In genomic region chr9:131494296-131494870, GRCh38 we compare ENCODE assay signal across 27 cellular contexts. TPM values are rescaled to one million over a fixed set of nuclear protein-coding genes. Genes with fewer than 3 reads are reported as not detected.
"Had no signal": no experiment of that assay in that cellular context is flagged by ENCODE, and none has a peak within 500 bp of the region (broad histone marks: within the 10 kb centered on the region; RNA-seq: fewer than 3 reads in every experiment).

No MANE protein-coding gene starts in this region.

- H3K27ac ChIP-seq: Peyer's patch, SJSA1 had no signal

- H3K27ac Mint-ChIP-seq: activated CD8-positive, alpha-beta T cell treated with anti-CD3 and anti-CD28 coated beads, Interleukin-2, amount 10 ng/mL, durations not matched to agents 7 days and 5 days; activated naive CD4-positive, alpha-beta T cell treated with anti-CD3 and anti-CD28 coated beads for 36 hours; activated naive CD8-positive, alpha-beta T cell; T-helper 1 cell treated with Interleukin-12 subunit alpha and Interleukin-12 subunit beta and Interleukin-4 antibody, amounts not matched to agents 30 μg/mL and 1 μg/mL, for 36 hours; WTC11 had no signal

- H3K4me1 ChIP-seq: SJSA1 had no signal

- H3K27me3 ChIP-seq: Peyer's patch, SJSA1 had no signal

- DNase-seq: activated CD4-positive, alpha-beta T cell treated with anti-CD3 and anti-CD28 coated beads for 48 hours; activated CD4-positive, alpha-beta T cell treated with anti-CD3 and anti-CD28 coated beads, Interleukin-2, amount 50 U/mL, for 4 hours; activated CD4-positive, CD25-positive, alpha-beta regulatory T cell treated with anti-CD3 and anti-CD28 coated beads, Interleukin-2, amount 50 U/mL, for 72 hours; activated CD8-positive, alpha-beta T cell treated with anti-CD3 and anti-CD28 coated beads, Interleukin-2, amount 10 ng/mL, durations not matched to agents 7 days and 5 days; activated gamma-delta T cell; activated naive CD4-positive, alpha-beta T cell treated with anti-CD3 and anti-CD28 coated beads for 36 hours; activated T-cell treated with anti-CD3 and anti-CD28 coated beads, Interleukin-2, amount 50 U/mL, for 4 hours; amygdala; Karpas-422; MM.1S; NCI-H1105; NCI-H1436; NCI-H1694 treated with DMSO at 0.1 percent for 48 hours; NCI-H2029 treated with DMSO at 0.1 percent for 48 hours; NCI-H510A treated with DMSO at 0.1 percent for 48 hours; NCI-H69; Peyer's patch; SHP77; SW 1271; T-helper 9 cell had no signal

- H3K4me1 Mint-ChIP-seq: WTC11 had no signal

- ATAC-seq: activated CD8-positive, alpha-beta T cell treated with anti-CD3 and anti-CD28 coated beads, Interleukin-2, amount 10 ng/mL, durations not matched to agents 7 days and 5 days; activated T-cell treated with anti-CD3 and anti-CD28 coated beads, Interleukin-2, amount 50 U/mL, for 4 hours; K562; SK-N-SH treated with all-trans-retinoic acid at 6 μM for 48 hours; WTC11 had no signal

- H3K4me3 ChIP-seq: K562, Peyer's patch, SJSA1 had no signal

- H3K9me3 ChIP-seq: Peyer's patch, SJSA1 had no signal

- H3K4me3 Mint-ChIP-seq: activated CD8-positive, alpha-beta T cell treated with anti-CD3 and anti-CD28 coated beads, Interleukin-2, amount 10 ng/mL, durations not matched to agents 7 days and 5 days; activated naive CD4-positive, alpha-beta T cell treated with anti-CD3 and anti-CD28 coated beads for 36 hours; activated naive CD8-positive, alpha-beta T cell; activated T-cell treated with anti-CD3 and anti-CD28 coated beads, Interleukin-2, amount 50 U/mL, for 4 hours; T-helper 1 cell treated with Interleukin-12 subunit alpha and Interleukin-12 subunit beta and Interleukin-4 antibody, amounts not matched to agents 30 μg/mL and 1 μg/mL, for 36 hours; WTC11 had no signal

- H3K27me3 Mint-ChIP-seq: activated naive CD8-positive, alpha-beta T cell had no signal

- H3K9me3 Mint-ChIP-seq: activated naive CD4-positive, alpha-beta T cell treated with anti-CD3 and anti-CD28 coated beads for 36 hours; activated T-cell treated with anti-CD3 and anti-CD28 coated beads, Interleukin-2, amount 50 U/mL, for 4 hours; T-helper 1 cell treated with Interleukin-12 subunit alpha and Interleukin-12 subunit beta and Interleukin-4 antibody, amounts not matched to agents 30 μg/mL and 1 μg/mL, for 36 hours; WTC11 had no signal

RNA-seq across cellular contexts. Expression of gene PRRT1B, which starts 50.9 kb away (rescaled TPM):
- total RNA-seq: activated CD8-positive, alpha-beta T cell treated with anti-CD3 and anti-CD28 coated beads, Interleukin-2, amount 10 ng/mL, durations not matched to agents 7 days and 5 days; activated naive CD4-positive, alpha-beta T cell treated with anti-CD3 and anti-CD28 coated beads for 36 hours; activated T-cell treated with anti-CD3 and anti-CD28 coated beads, Interleukin-2, amount 50 U/mL, for 4 hours; cardiac septum; K562; SJSA1 had no signal
- polyA plus RNA-seq: K562 had no signal
